ENCODE assay signal across 12 cellular contexts in the genomic region with DNA sequence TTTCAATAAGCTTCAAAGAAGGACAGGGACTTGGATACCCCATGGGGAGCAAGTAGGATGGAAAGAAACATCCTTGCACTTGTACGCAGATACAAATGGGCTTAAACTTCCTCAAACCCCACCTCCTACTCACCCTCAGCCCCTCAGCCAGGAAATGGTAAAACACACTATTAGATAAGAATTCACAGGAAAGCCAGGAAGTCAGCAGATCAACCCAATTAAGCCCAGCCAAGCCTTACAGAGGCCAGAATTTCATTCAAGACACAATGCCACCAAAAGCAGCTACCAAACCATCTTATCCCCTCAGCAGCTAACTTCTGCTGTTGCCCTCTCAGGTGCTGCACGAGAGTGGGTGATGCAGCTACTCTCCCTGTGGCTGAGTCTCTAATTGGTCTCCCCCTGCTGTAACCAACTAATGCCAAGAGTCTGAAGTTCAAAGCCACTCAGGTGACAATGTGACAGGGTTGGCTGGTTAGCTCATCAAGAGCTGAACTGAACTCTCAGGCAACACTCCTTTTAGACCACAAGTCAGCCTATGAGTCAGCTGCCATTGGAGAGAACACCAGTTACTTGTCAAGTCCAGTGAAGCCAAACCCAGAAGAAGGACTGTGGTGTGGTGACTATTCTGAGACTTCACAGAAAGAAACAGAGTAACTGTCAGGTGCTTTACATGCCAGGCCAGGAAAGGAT.
DNase-seq lines count a peak whose midpoint lies in the region; ATAC-seq, FAIRE-seq and TF ChIP-seq lines count a peak whose summit lies in the region.
"Had no signal": no experiment of that assay in that cellular context is flagged by ENCODE, and none has a peak within 500 bp of the region (broad histone marks: within the 10 kb centered on the region; RNA-seq: fewer than 3 reads in every experiment).

No MANE protein-coding gene starts in this region.

- DNase-seq in HT1080 (ENCODE audit: low read depth) (peak; percentile 21), mesendoderm (peak; percentile 59), SIG-M5 treated with dmso at 0.1 percent for 504 hours (lab: John Stamatoyannopoulos, UW; ENCODE audit: unreplicated experiment) (no peak), MG63 (no peak), H54 (ENCODE audit: insufficient read length, low spot score) (no peak), NOMO-1 treated with dmso at 0.1 percent for 144 hours (lab: John Stamatoyannopoulos, UW; ENCODE audit: unreplicated experiment) (no peak)
- DNase-seq: activated naive CD8-positive, alpha-beta T cell treated with anti-CD3 and anti-CD28 coated beads, Interleukin-2, amount 10 ng/mL, durations not matched to agents 7 days and 5 days; naive thymus-derived CD4-positive, alpha-beta T cell; NCI-H1436 had no signal

- H3K27me3 ChIP-seq in mesendoderm (ENCODE audit: insufficient read depth, low read length, poor library complexity) (no peaks in the 10 kb centered on the region), MG63 (no peaks in the 10 kb centered on the region)

- ATAC-seq in GM18907 (IDR thresholded peaks at IDR 0.05; ENCODE audit: unreplicated experiment) (peak; percentile 96), HG02678 (IDR thresholded peaks at IDR 0.05; ENCODE audit: unreplicated experiment) (peak; percentile 91)
- ATAC-seq: naive thymus-derived CD4-positive, alpha-beta T cell had no signal

- peak overlapping the region; percentile 9 for H3K56ac ChIP-seq in mesendoderm (ENCODE audit: low read length)

- H3K4ac ChIP-seq in mesendoderm (ENCODE audit: low read depth, low read length) = no peak overlapping the region

- H3K79me1 ChIP-seq in mesendoderm (ENCODE audit: low read length) = no peaks in the 10 kb centered on the region

- H3K36me3 ChIP-seq in mesendoderm (ENCODE audit: control insufficient read depth, insufficient read depth, low read length) (no peaks in the 10 kb centered on the region), MG63 (no peaks in the 10 kb centered on the region)

- H3K4me3 ChIP-seq in mesendoderm (ENCODE audit: low read length) (no peak overlapping the region), MG63 (no peak overlapping the region)

- H2BK5ac ChIP-seq in mesendoderm (ENCODE audit: low read length) = peak overlapping the region; percentile 91

- H3K4me1 ChIP-seq in mesendoderm (ENCODE audit: control insufficient read depth, low read depth, low read length) = peaks cover 11% of the 10 kb centered on the region

- no peak for TF ChIP-seq POLR2A in H54 (IDR thresholded peaks at IDR 0.05; ENCODE audit: low read depth, low read length)

- no peak overlapping the region for H3K18ac ChIP-seq in mesendoderm (ENCODE audit: low read length)

- no peak overlapping the region for H3K23ac ChIP-seq in mesendoderm (ENCODE audit: low read length)

- no peak overlapping the region for H2BK15ac ChIP-seq in mesendoderm (replicated peaks; ENCODE audit: low read depth)

- H3K27ac ChIP-seq in mesendoderm (ENCODE audit: low read depth, low read length) = no peak overlapping the region

- no peak overlapping the region for H2BK120ac ChIP-seq in mesendoderm (ENCODE audit: low read depth, low read length)

- no CpG with 5 or more reads among the region's 2 CpGs for WGBS in mesendoderm (ENCODE audit: extremely low coverage, insufficient coverage, low lambda C conversion rate)

- H4K8ac ChIP-seq in mesendoderm (ENCODE audit: low read depth, low read length) = no peak overlapping the region

- H4K5ac ChIP-seq in mesendoderm (ENCODE audit: low read length) = no peak overlapping the region

- H3K9me3 ChIP-seq in MG63 = no peaks in the 10 kb centered on the region

- FAIRE-seq in H54 (lab: Jason Lieb, UNC) = no peak
- FAIRE-seq: frontal cortex had no signal

- no peak overlapping the region for H3K9ac ChIP-seq in mesendoderm (ENCODE audit: low read length)

- no peaks in the 10 kb centered on the region for H3K79me2 ChIP-seq in mesendoderm (ENCODE audit: control insufficient read depth, insufficient read depth, low read length)

- H2AK5ac ChIP-seq in mesendoderm (ENCODE audit: low read length) = peak overlapping the region; percentile 20

- no peak overlapping the region for H3K4me2 ChIP-seq in mesendoderm (ENCODE audit: low read length)

Comparison
In these comparisons a context has a peak if more than half of its experiments do, and no peak if none do; other contexts are left out.
1. DNase-seq: peak in HT1080 (single experiment) and mesendoderm (single experiment); none in SIG-M5 treated with dmso at 0.1 percent for 504 hours (single experiment), MG63 (single experiment), H54 (single experiment) and NOMO-1 treated with dmso at 0.1 percent for 144 hours (single experiment).